In genomic region chr2:84169871-84170270, GRCh38 we compare ENCODE assay signal across 22 cellular contexts.
DNase-seq lines count a peak whose midpoint lies in the region; TF ChIP-seq lines count a peak whose summit lies in the region.
"Had no signal": no experiment of that assay in that cellular context is flagged by ENCODE, and none has a peak within 500 bp of the region (broad histone marks: within the 10 kb centered on the region; RNA-seq: fewer than 3 reads in every experiment).

No MANE protein-coding gene starts in this region.

- H3K4me3 ChIP-seq in WERI-Rb-1 (ENCODE audit: low read depth, low read length) (no peak overlapping the region), smooth muscle cell (no peak overlapping the region)
- H3K4me3 ChIP-seq: BLaER1, GM12878 had no signal

- H3K36me3 ChIP-seq in WERI-Rb-1, result no peaks in the 10 kb centered on the region
- no peaks in the 10 kb centered on the region for H3K36me3 ChIP-seq in smooth muscle cell (ENCODE audit: low read depth)
- H3K36me3 ChIP-seq: BE2C, BLaER1 had no signal

- H3K9me3 ChIP-seq in WERI-Rb-1 (ENCODE audit: severe bottlenecking), result peaks cover 18% of the 10 kb centered on the region
- no peaks in the 10 kb centered on the region for H3K9me3 ChIP-seq in smooth muscle cell (replicated peaks; ENCODE audit: low read depth)
- H3K9me3 ChIP-seq: BE2C had no signal

- H3K27me3 ChIP-seq in WERI-Rb-1 (ENCODE audit: insufficient read depth, low read depth, severe bottlenecking), result no peaks in the 10 kb centered on the region
- H3K27me3 ChIP-seq in smooth muscle cell (ENCODE audit: low read depth), result no peaks in the 10 kb centered on the region
- H3K27me3 ChIP-seq: BE2C, BLaER1 had no signal

- H2AFZ ChIP-seq in smooth muscle cell (ENCODE audit: low read depth), result no peak overlapping the region

- H3K9ac ChIP-seq in smooth muscle cell (ENCODE audit: low read depth), result no peak overlapping the region
- H3K9ac ChIP-seq: BLaER1 had no signal

- no peaks in the 10 kb centered on the region for H3K4me1 ChIP-seq in smooth muscle cell (ENCODE audit: low read depth)
- H3K4me1 ChIP-seq: BE2C, BLaER1 had no signal

- WGBS in smooth muscle cell (ENCODE audit: low lambda C conversion rate), result 91% methylated on average over 2 of the region's 2 CpGs

- TF ChIP-seq CTCF in WERI-Rb-1 (IDR thresholded peaks at IDR 0.05; ENCODE audit: low read depth, low read length) (no peak), smooth muscle cell (IDR thresholded peaks at IDR 0.05; ENCODE audit: borderline replicate concordance, insufficient read depth, poor library complexity, severe bottlenecking) (no peak)

- H3K79me2 ChIP-seq in smooth muscle cell (ENCODE audit: low read depth), result no peaks in the 10 kb centered on the region

- H3K27ac ChIP-seq in WERI-Rb-1 (no peak overlapping the region), smooth muscle cell (ENCODE audit: low read depth) (no peak overlapping the region)
- H3K27ac ChIP-seq: BLaER1 had no signal

- peak; percentile 71 for DNase-seq in NCI-H82 (lab: John Stamatoyannopoulos, UW)
- peak; percentile 48 for DNase-seq in NCI-H82 treated with DMSO at 0.1 percent for 48 hours (lab: John Stamatoyannopoulos, UW; ENCODE audit: unreplicated experiment)
- peak; percentile 34 for DNase-seq in WERI-Rb-1
- no peak for DNase-seq in head of caudate nucleus
- no peak for DNase-seq in smooth muscle cell (lab: John Stamatoyannopoulos, UW; ENCODE audit: unreplicated experiment)
- DNase-seq: 8988T; ACHN; BE2C; C1 segment of cervical spinal cord; CD4-positive, alpha-beta memory T cell; CD4-positive, CD25-positive, alpha-beta regulatory T cell; CD8-positive, alpha-beta memory T cell; COR-L47; DMS 273 treated with DMSO at 0.1 percent for 48 hours; DMS153; DMS53; DMS79; DND-41; EL; GDM1 had no signal

- intact Hi-C loops in head of caudate nucleus (cut with DNase I), result no loop called here

- no peaks in the 10 kb centered on the region for H4K20me1 ChIP-seq in smooth muscle cell (ENCODE audit: low read depth)
- H4K20me1 ChIP-seq: BLaER1 had no signal

- no peak overlapping the region for H3K4me2 ChIP-seq in smooth muscle cell
- H3K4me2 ChIP-seq: BLaER1 had no signal

- no peaks in the 10 kb centered on the region for H3F3A ChIP-seq in smooth muscle cell (ENCODE audit: low read depth)

Comparison
In these comparisons a context has a peak if more than half of its experiments do, and no peak if none do; other contexts are left out.
1. DNase-seq: peak in NCI-H82 (single experiment), NCI-H82 treated with DMSO at 0.1 percent for 48 hours (single experiment) and WERI-Rb-1 (single experiment); none in head of caudate nucleus (0 of 42) and smooth muscle cell (single experiment).